Comparison of ENCODE assay signal across 28 cellular contexts in genomic region chr10:130751106-130751840, GRCh38.
"Had no signal": no experiment of that assay in that cellular context is flagged by ENCODE, and none has a peak within 500 bp of the region (broad histone marks: within the 10 kb centered on the region; RNA-seq: fewer than 3 reads in every experiment).

No MANE protein-coding gene starts in this region.

- H3K27ac ChIP-seq: brain microvascular endothelial cell, dorsolateral prefrontal cortex, esophagus squamous epithelium, gastrocnemius medialis, pancreas, uterus had no signal

- H3K27me3 ChIP-seq: brain microvascular endothelial cell, esophagus squamous epithelium, gastrocnemius medialis, pancreas, uterus had no signal

- H3K4me3 ChIP-seq: dorsolateral prefrontal cortex, esophagus squamous epithelium, gastrocnemius medialis, mucosa of descending colon, pancreas, uterus had no signal

- ATAC-seq: activated CD4-positive, alpha-beta T cell treated with anti-CD3 and anti-CD28 coated beads for 36 hours; activated naive CD8-positive, alpha-beta T cell treated with anti-CD3 and anti-CD28 coated beads, Interleukin-2, amount 50 U/mL, for 24 hours; activated T-helper 17 cell treated with anti-CD3 and anti-CD28 coated beads, Interleukin-2, amount 50 U/mL, for 72 hours; effector memory CD8-positive, alpha-beta T cell; gastrocnemius medialis; left ventricle myocardium superior; mucosa of descending colon; pancreas; right cardiac atrium; stimulated activated naive B cell treated with anti-CD40 and anti-IgM and Interleukin-4, amounts not matched to agents 10 μg/mL and 1 μg/mL and 100 μg/mL, for 72 hours had no signal

- H3K27ac Mint-ChIP-seq: activated B cell treated with CpG ODN at 0.5 μM for 24 hours; activated CD4-positive, alpha-beta T cell treated with anti-CD3 and anti-CD28 coated beads for 36 hours; activated naive CD4-positive, alpha-beta T cell treated with anti-CD3 and anti-CD28 coated beads for 36 hours; activated naive CD8-positive, alpha-beta T cell treated with anti-CD3 and anti-CD28 coated beads, Interleukin-2, amount 50 U/mL, for 24 hours; activated T-cell treated with anti-CD3 and anti-CD28 coated beads, Interleukin-2, amount 50 U/mL, for 24 hours; activated T-helper 17 cell treated with anti-CD3 and anti-CD28 coated beads, Interleukin-2, amount 50 U/mL, for 72 hours; effector memory CD8-positive, alpha-beta T cell; nephron progenitor cell; T-helper 1 cell treated with Interleukin-12 subunit alpha and Interleukin-12 subunit beta and Interleukin-4 antibody, amounts not matched to agents 30 μg/mL and 1 μg/mL, for 36 hours had no signal

- H3K27me3 Mint-ChIP-seq: activated B cell treated with CpG ODN at 0.5 μM for 24 hours; activated CD4-positive, alpha-beta T cell treated with anti-CD3 and anti-CD28 coated beads for 36 hours; activated naive CD8-positive, alpha-beta T cell treated with anti-CD3 and anti-CD28 coated beads, Interleukin-2, amount 50 U/mL, for 24 hours; activated T-cell treated with anti-CD3 and anti-CD28 coated beads, Interleukin-2, amount 50 U/mL, for 24 hours; activated T-helper 17 cell treated with anti-CD3 and anti-CD28 coated beads, Interleukin-2, amount 50 U/mL, for 72 hours had no signal

- H3K4me3 Mint-ChIP-seq: activated B cell treated with CpG ODN at 0.5 μM for 24 hours; activated CD4-positive, alpha-beta T cell treated with anti-CD3 and anti-CD28 coated beads for 36 hours; activated naive CD4-positive, alpha-beta T cell treated with anti-CD3 and anti-CD28 coated beads for 36 hours; activated naive CD8-positive, alpha-beta T cell treated with anti-CD3 and anti-CD28 coated beads, Interleukin-2, amount 50 U/mL, for 24 hours; activated T-cell treated with anti-CD3 and anti-CD28 coated beads, Interleukin-2, amount 50 U/mL, for 24 hours; activated T-helper 17 cell treated with anti-CD3 and anti-CD28 coated beads, Interleukin-2, amount 50 U/mL, for 72 hours; effector memory CD8-positive, alpha-beta T cell; nephron progenitor cell; stimulated activated naive B cell treated with anti-CD40 and anti-IgM and Interleukin-4, amounts not matched to agents 10 μg/mL and 1 μg/mL and 100 μg/mL, for 72 hours; T-helper 1 cell treated with Interleukin-12 subunit alpha and Interleukin-12 subunit beta and Interleukin-4 antibody, amounts not matched to agents 30 μg/mL and 1 μg/mL, for 36 hours had no signal

- H3K9me3 ChIP-seq: gastrocnemius medialis, pancreas, uterus had no signal

- H3K4me1 Mint-ChIP-seq: activated B cell treated with CpG ODN at 0.5 μM for 24 hours; activated CD4-positive, alpha-beta T cell treated with anti-CD3 and anti-CD28 coated beads for 36 hours; activated naive CD8-positive, alpha-beta T cell treated with anti-CD3 and anti-CD28 coated beads, Interleukin-2, amount 50 U/mL, for 24 hours; activated T-helper 17 cell treated with anti-CD3 and anti-CD28 coated beads, Interleukin-2, amount 50 U/mL, for 72 hours; stimulated activated naive B cell treated with anti-CD40 and anti-IgM and Interleukin-4, amounts not matched to agents 10 μg/mL and 1 μg/mL and 100 μg/mL, for 72 hours had no signal

- DNase-seq: activated B cell treated with CpG ODN at 0.5 μM for 24 hours; activated CD4-positive, alpha-beta T cell treated with anti-CD3 and anti-CD28 coated beads for 36 hours; activated CD4-positive, alpha-beta T cell treated with anti-CD3 and anti-CD28 coated beads, Interleukin-2, amount 50 U/mL, for 4 hours; activated CD8-positive, alpha-beta memory T cell treated with anti-CD3 and anti-CD28 coated beads for 24 hours; activated CD8-positive, alpha-beta memory T cell treated with anti-CD3 and anti-CD28 coated beads, Interleukin-2, amount 50 U/mL, for 4 hours; activated naive CD4-positive, alpha-beta T cell treated with anti-CD3 and anti-CD28 coated beads for 36 hours; activated naive CD8-positive, alpha-beta T cell treated with anti-CD3 and anti-CD28 coated beads, Interleukin-2, amount 50 U/mL, for 24 hours; activated T-cell treated with anti-CD3 and anti-CD28 coated beads, Interleukin-2, amount 50 U/mL, for 24 hours; anterior cingulate cortex; brain microvascular endothelial cell; central memory CD4-positive, alpha-beta T cell; effector memory CD8-positive, alpha-beta T cell; esophagus squamous epithelium; gastrocnemius medialis; hippocampal formation; left ventricle myocardium superior; mucosa of descending colon; nephron progenitor cell; right cardiac atrium; small intestine; stimulated activated CD4-positive, alpha-beta T cell treated with anti-CD3 and anti-CD28 coated beads, Interleukin-15, amount 100 ng/mL, for 24 hours; stimulated activated CD8-positive, alpha-beta memory T cell treated with anti-CD3 and anti-CD28 coated beads, Interleukin-4, amount 100 ng/mL, for 48 hours; stimulated activated naive B cell treated with anti-CD40 and anti-IgM and Interleukin-4, amounts not matched to agents 10 μg/mL and 1 μg/mL and 100 μg/mL, for 72 hours had no signal

- H3K36me3 ChIP-seq: brain microvascular endothelial cell, esophagus squamous epithelium, gastrocnemius medialis, pancreas, uterus had no signal

- H3K36me3 Mint-ChIP-seq: stimulated activated naive B cell treated with anti-CD40 and anti-IgM and Interleukin-4, amounts not matched to agents 10 μg/mL and 1 μg/mL and 100 μg/mL, for 72 hours had no signal

- H3K4me1 ChIP-seq: esophagus squamous epithelium, gastrocnemius medialis, pancreas, uterus had no signal
